13 cellular contexts compared by ENCODE assay signal in genomic region chr10:119330342-119330741, GRCh38.
"Had no signal": no experiment of that assay in that cellular context is flagged by ENCODE, and none has a peak within 500 bp of the region (broad histone marks: within the 10 kb centered on the region; RNA-seq: fewer than 3 reads in every experiment).

No MANE protein-coding gene starts in this region.

- H3K9me3 Mint-ChIP-seq: activated naive CD4-positive, alpha-beta T cell treated with anti-CD3 and anti-CD28 coated beads, Interleukin-2, amount 10 ng/mL, durations not matched to agents 7 days and 5 days; central memory CD8-positive, alpha-beta T cell; neural crest cell; stimulated activated naive CD8-positive, alpha-beta T cell treated with anti-CD3 and anti-CD28 coated beads, Interleukin-15, amount 100 ng/mL, for 72 hours had no signal

- H3K4me3 ChIP-seq: adrenal gland, pancreas, skin epidermis, uterus had no signal

- H3K9me3 ChIP-seq: adrenal gland, pancreas, uterus had no signal

- H3K36me3 ChIP-seq: adrenal gland, pancreas, uterus had no signal

- ATAC-seq: stimulated activated naive CD8-positive, alpha-beta T cell treated with anti-CD3 and anti-CD28 coated beads, Interleukin-15, amount 100 ng/mL, for 72 hours had no signal

- H3K4me3 Mint-ChIP-seq: activated naive CD4-positive, alpha-beta T cell treated with anti-CD3 and anti-CD28 coated beads, Interleukin-2, amount 10 ng/mL, durations not matched to agents 7 days and 5 days; central memory CD8-positive, alpha-beta T cell; neural crest cell; stimulated activated naive CD8-positive, alpha-beta T cell treated with anti-CD3 and anti-CD28 coated beads, Interleukin-15, amount 100 ng/mL, for 72 hours had no signal

- H3K27me3 Mint-ChIP-seq: activated naive CD4-positive, alpha-beta T cell treated with anti-CD3 and anti-CD28 coated beads, Interleukin-2, amount 10 ng/mL, durations not matched to agents 7 days and 5 days; central memory CD8-positive, alpha-beta T cell; stimulated activated naive CD8-positive, alpha-beta T cell treated with anti-CD3 and anti-CD28 coated beads, Interleukin-15, amount 100 ng/mL, for 72 hours had no signal

- H3K27ac ChIP-seq: adrenal gland, pancreas, uterus had no signal

- DNase-seq: activated CD4-positive, alpha-beta T cell treated with anti-CD3 and anti-CD28 coated beads for 48 hours; activated naive CD4-positive, alpha-beta T cell treated with anti-CD3 and anti-CD28 coated beads, Interleukin-2, amount 10 ng/mL, durations not matched to agents 7 days and 5 days; adrenal gland; cortex of kidney; effector CD8-positive, alpha-beta T cell; pancreas; stimulated activated CD4-positive, alpha-beta T cell treated with anti-CD3 and anti-CD28 coated beads, Interleukin-4, amount 100 ng/mL, for 4 hours; stimulated activated naive CD8-positive, alpha-beta T cell treated with anti-CD3 and anti-CD28 coated beads, Interleukin-15, amount 100 ng/mL, for 72 hours; T-helper 1 cell; uterus had no signal

- H3K27ac Mint-ChIP-seq: activated naive CD4-positive, alpha-beta T cell treated with anti-CD3 and anti-CD28 coated beads, Interleukin-2, amount 10 ng/mL, durations not matched to agents 7 days and 5 days; stimulated activated naive CD8-positive, alpha-beta T cell treated with anti-CD3 and anti-CD28 coated beads, Interleukin-15, amount 100 ng/mL, for 72 hours had no signal

- H3K4me1 ChIP-seq: pancreas, uterus had no signal

- H3K27me3 ChIP-seq: adrenal gland, pancreas, uterus had no signal
